Comparison of ENCODE assay signal across 17 cellular contexts in the genomic region with DNA sequence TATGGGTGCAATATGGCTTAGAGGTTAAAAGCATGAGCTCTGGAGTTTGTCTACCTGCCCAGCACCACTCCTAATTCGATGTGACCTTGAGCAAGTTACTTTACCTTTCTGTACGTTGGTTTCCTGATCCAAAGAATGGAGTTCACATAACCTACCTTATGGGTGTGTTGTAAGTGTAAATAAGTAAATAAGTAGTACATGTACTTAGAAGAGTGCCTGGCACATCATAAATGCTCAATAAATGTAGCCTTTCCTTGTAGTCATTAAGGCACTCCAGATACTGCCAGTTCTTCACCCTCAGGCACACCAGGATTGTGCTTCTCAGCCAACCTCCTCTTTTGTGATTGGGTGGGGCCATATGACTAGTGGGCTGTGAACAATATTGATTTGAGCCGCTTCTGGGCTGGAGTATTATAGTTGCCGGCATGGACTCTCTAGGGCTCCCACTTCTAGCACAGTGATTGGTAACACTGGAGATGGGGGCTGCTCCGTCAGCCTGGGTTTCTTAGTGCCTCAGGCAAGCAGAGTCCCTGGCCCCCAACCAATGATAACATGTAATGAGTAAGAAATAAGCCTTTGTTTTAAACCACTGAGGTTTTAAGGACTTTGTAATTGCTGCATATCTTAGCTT.
A peak's percentile ranks its signal among the peaks of the same experiment; 100 is the strongest.
DNase-seq lines count a peak whose midpoint lies in the region; ATAC-seq, FAIRE-seq and TF ChIP-seq lines count a peak whose summit lies in the region.
"Had no signal": no experiment of that assay in that cellular context is flagged by ENCODE, and none has a peak within 500 bp of the region (broad histone marks: within the 10 kb centered on the region; RNA-seq: fewer than 3 reads in every experiment).

No MANE protein-coding gene starts in this region.

- H3K36me3 ChIP-seq in HEK293 (ENCODE audit: control insufficient read depth in 2 of 2, insufficient read depth in 1 of 2, low read length in 2 of 2) (peaks cover 0 to 9% of the 10 kb centered on the region in 2 experiments; a peak in 1 of 3 replicates), astrocyte (ENCODE audit: insufficient read depth, low read length) (no peaks in the 10 kb centered on the region)

- H3K27ac ChIP-seq in HEK293 (ENCODE audit: extremely low read depth, low read depth, low read length) (no peak overlapping the region), astrocyte (ENCODE audit: low read depth, low read length) (no peak overlapping the region)

- CTCF ChIA-PET in HEK293 (lab: Yijun Ruan, JAX) = interaction anchor here (0.6 to 1.5 kb wide), 4 partner anchors 13 to 1341 kb away, joined by 3 read pairs; no protein-coding TSS in a partner anchor

- no peak overlapping the region for H3K4me2 ChIP-seq in astrocyte (ENCODE audit: low read length)

- no peak overlapping the region for H3K27ac Mint-ChIP-seq in astrocyte (ENCODE audit: unreplicated experiment)
- H3K27ac Mint-ChIP-seq in T-helper 17 cell = no peak overlapping the region
- H3K27ac Mint-ChIP-seq: activated T-helper 2 cell treated with anti-CD3 and anti-CD28 coated beads, Interferon-gamma antibody, Interleukin-2, Interleukin-4, amounts not matched to agents 10 μg/mL and 5 μg/mL and 100 μg/mL, durations not matched to agents 14 hours and 24 hours and 36 hours; HFFc6; stimulated activated naive CD8-positive, alpha-beta T cell treated with anti-CD3 and anti-CD28 coated beads, Interleukin-15, Interleukin-2, amounts not matched to agents 100 ng/mL and 50 ng/mL, for 24 hours had no signal

- no peaks in the 10 kb centered on the region for H3K4me1 Mint-ChIP-seq in astrocyte (ENCODE audit: low read depth, unreplicated experiment)
- H3K4me1 Mint-ChIP-seq in T-helper 17 cell = peaks cover 7% of the 10 kb centered on the region

- no peaks in the 10 kb centered on the region for H3K9me3 Mint-ChIP-seq in astrocyte (ENCODE audit: unreplicated experiment)
- H3K9me3 Mint-ChIP-seq: activated T-helper 2 cell treated with anti-CD3 and anti-CD28 coated beads, Interferon-gamma antibody, Interleukin-2, Interleukin-4, amounts not matched to agents 10 μg/mL and 5 μg/mL and 100 μg/mL, durations not matched to agents 14 hours and 24 hours and 36 hours; HFFc6; stimulated activated naive CD8-positive, alpha-beta T cell treated with anti-CD3 and anti-CD28 coated beads, Interleukin-15, Interleukin-2, amounts not matched to agents 100 ng/mL and 50 ng/mL, for 24 hours had no signal

- H3K4me1 ChIP-seq in HEK293 (ENCODE audit: control insufficient read depth, insufficient read depth, low read length) (no peaks in the 10 kb centered on the region; the same call in 1 of the 2 replicates), astrocyte (ENCODE audit: insufficient read depth, low read length) (no peaks in the 10 kb centered on the region)

- H3K9me3 ChIP-seq in HEK293 (ENCODE audit: control insufficient read depth, insufficient read depth, low read depth, low read length) (no peaks in the 10 kb centered on the region), astrocyte (ENCODE audit: insufficient read depth, low read depth, low read length) (no peaks in the 10 kb centered on the region), T-helper 17 cell (ENCODE audit: control insufficient read depth, low read length, poor library complexity, severe bottlenecking) (no peaks in the 10 kb centered on the region)

- no peaks in the 10 kb centered on the region for H3K79me2 ChIP-seq in astrocyte (ENCODE audit: insufficient read depth, low read length)

- H3K4me3 ChIP-seq in HEK293 (ENCODE audit: low read depth, low read length) = no peak overlapping the region
- H3K4me3 ChIP-seq in astrocyte (ENCODE audit: insufficient read depth, low read depth, low read length) = no peak overlapping the region
- no peak overlapping the region for H3K4me3 ChIP-seq in fibroblast of the aortic adventitia (ENCODE audit: low read depth, low read length)

- H3K36me3 Mint-ChIP-seq in astrocyte (ENCODE audit: low read depth, unreplicated experiment) (no peaks in the 10 kb centered on the region), T-helper 17 cell (ENCODE audit: low read depth) (peaks cover 8% of the 10 kb centered on the region)

- no peaks in the 10 kb centered on the region for H4K20me1 ChIP-seq in astrocyte (ENCODE audit: insufficient read depth, low read length)

- H3K27me3 ChIP-seq in astrocyte (ENCODE audit: insufficient read depth, low read length) = no peaks in the 10 kb centered on the region

- H3K27me3 Mint-ChIP-seq in astrocyte (ENCODE audit: low read depth, unreplicated experiment) = no peaks in the 10 kb centered on the region
- no peaks in the 10 kb centered on the region for H3K27me3 Mint-ChIP-seq in T-helper 17 cell
- H3K27me3 Mint-ChIP-seq: stimulated activated naive CD8-positive, alpha-beta T cell treated with anti-CD3 and anti-CD28 coated beads, Interleukin-15, Interleukin-2, amounts not matched to agents 100 ng/mL and 50 ng/mL, for 24 hours had no signal

- H2AFZ ChIP-seq in astrocyte (ENCODE audit: low read depth, low read length) = no peak overlapping the region

- intact Hi-C loops in sciatic nerve (cut with DNase I) = no loop called here

- FAIRE-seq in astrocyte (lab: Jason Lieb, UNC) = no peak
- no peak for FAIRE-seq in urothelium cell line (lab: Jason Lieb, UNC)
- FAIRE-seq: endometrium had no signal

- ATAC-seq in sciatic nerve (peak; percentile 83), T-helper 17 cell (no peak)

- no peak overlapping the region for H3K9ac ChIP-seq in astrocyte (ENCODE audit: low read length)

- H3K4me3 Mint-ChIP-seq in astrocyte (ENCODE audit: unreplicated experiment) (no peak overlapping the region), T-helper 17 cell (no peak overlapping the region)
- H3K4me3 Mint-ChIP-seq: HFFc6; neural crest cell; stimulated activated naive CD8-positive, alpha-beta T cell treated with anti-CD3 and anti-CD28 coated beads, Interleukin-15, Interleukin-2, amounts not matched to agents 100 ng/mL and 50 ng/mL, for 24 hours had no signal

- POLR2A ChIA-PET in HEK293 (lab: Yijun Ruan, JAX) = no interaction called here

- peak; percentile 69 for DNase-seq in astrocyte (ENCODE audit: low read depth)
- DNase-seq in fibroblast of the aortic adventitia (ENCODE audit: low read depth) = peak; percentile 70
- no peak for DNase-seq in sciatic nerve (ENCODE audit: low spot score)
- no peak for DNase-seq in urothelium cell line (ENCODE audit: low spot score)
- DNase-seq in T-helper 17 cell = no peak
- DNase-seq in DMS53 treated with DMSO at 0.1 percent for 48 hours (lab: John Stamatoyannopoulos, UW; ENCODE audit: unreplicated experiment) = no peak
- DNase-seq in DMS153 (lab: John Stamatoyannopoulos, UW) = no peak
- DNase-seq: activated CD4-positive, CD25-positive, alpha-beta regulatory T cell treated with anti-CD3 and anti-CD28 coated beads, Interleukin-2, amount 50 U/mL, for 72 hours; HFFc6; mesenchymal stem cell; NCI-H510A; SIG-M5 had no signal

- TF ChIP-seq CTCF in HEK293 (tag by site-specific recombination; IDR thresholded peaks at IDR 0.05) (no peak), astrocyte (IDR thresholded peaks at IDR 0.05; ENCODE audit: insufficient read depth, low read depth, low read length) (no peak), fibroblast of the aortic adventitia (IDR thresholded peaks at IDR 0.05; ENCODE audit: insufficient read depth, low read length) (no peak)

TF ChIP-seq in HEK293, 187 proteins besides CTCF, POLR2A, EP300 and RAD21:
- TF ChIP-seq ZBTB20 (tag by site-specific recombination; IDR thresholded peaks at IDR 0.05) (peak; percentile 27; the same call in 1 of the 2 replicates), ZNF785 (tag by site-specific recombination; IDR thresholded peaks at IDR 0.05) (no peak), ZNF10 (tag by site-specific recombination; IDR thresholded peaks at IDR 0.05) (no peak)

Comparison
In these comparisons a context has a peak if more than half of its experiments do, and no peak if none do; other contexts are left out.
1. DNase-seq: peak in astrocyte (single experiment) and fibroblast of the aortic adventitia (single experiment); none in sciatic nerve (single experiment), urothelium cell line (single experiment), T-helper 17 cell (0 of 3), DMS53 treated with DMSO at 0.1 percent for 48 hours (single experiment) and DMS153 (single experiment).